ENCODE assay signal across 9 cellular contexts in the genomic region with DNA sequence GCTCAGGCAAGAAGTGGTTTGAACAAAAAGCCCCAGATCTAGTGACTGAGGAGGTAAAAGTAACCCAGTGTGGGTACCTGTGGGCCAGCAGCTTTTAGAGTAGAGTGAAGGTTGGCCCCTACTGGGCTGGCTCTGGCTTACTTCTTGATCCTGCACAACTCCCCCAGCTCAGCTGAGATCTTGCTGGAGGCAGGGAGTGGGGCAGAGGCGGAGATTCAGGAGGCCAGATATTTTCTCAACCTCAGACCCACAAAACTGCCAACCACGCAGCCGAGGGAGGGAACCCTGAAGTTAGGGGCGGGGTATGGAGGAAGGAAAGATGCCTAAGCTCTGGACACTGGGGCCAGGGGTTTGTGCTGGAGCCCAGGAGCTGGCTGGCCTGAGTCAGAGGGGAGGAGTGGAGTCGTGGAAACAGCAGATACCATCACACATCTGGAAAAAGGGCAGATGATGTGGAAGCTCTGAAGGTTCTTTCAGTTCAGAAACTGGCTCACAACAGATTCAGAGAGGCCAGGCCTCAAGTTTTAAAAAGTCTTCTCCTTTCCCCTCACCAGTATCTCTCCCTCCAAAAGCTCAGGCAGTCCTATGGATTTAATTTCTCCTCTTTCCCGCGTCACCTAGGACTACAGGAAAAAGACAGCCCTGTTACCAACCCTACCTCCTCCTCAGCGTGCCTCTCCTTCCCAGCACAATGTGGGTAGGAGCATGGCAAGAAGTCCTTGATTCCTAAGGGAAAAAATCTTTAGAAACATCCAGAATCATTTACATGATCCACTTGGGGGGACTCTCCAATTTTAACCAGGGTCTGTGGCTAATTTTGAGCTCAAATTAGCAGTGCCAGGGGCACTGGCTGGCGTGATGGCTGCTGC. TPM values are rescaled to one million over a fixed set of nuclear protein-coding genes. Genes with fewer than 3 reads are reported as not detected.
DNase-seq lines count a peak whose midpoint lies in the region; ATAC-seq and TF ChIP-seq lines count a peak whose summit lies in the region.
"Had no signal": no experiment of that assay in that cellular context is flagged by ENCODE, and none has a peak within 500 bp of the region (broad histone marks: within the 10 kb centered on the region; RNA-seq: fewer than 3 reads in every experiment).

No MANE protein-coding gene starts in this region.

- H4K8ac ChIP-seq in mesenchymal stem cell (ENCODE audit: low read length): peak overlapping the region; percentile 24

- H3K4me2 ChIP-seq in mesenchymal stem cell (ENCODE audit: low read length, poor library complexity, severe bottlenecking): no peak overlapping the region

- H3K4me3 ChIP-seq in heart right ventricle (no peak overlapping the region), adipocyte (ENCODE audit: low read length) (peak overlapping the region; percentile 64), mesenchymal stem cell (ENCODE audit: insufficient read depth in 1 of 2, low read depth in 1 of 2, low read length in 2 of 2) (peak overlapping the region in 1 of 2 experiments; percentile 45), prostate gland (no peak overlapping the region)

- H3K36me3 ChIP-seq in heart right ventricle (peaks cover 0 to 53% (median 21%) of the 10 kb centered on the region in 9 donors), adipocyte (ENCODE audit: control insufficient read depth, insufficient read depth, low read length, severe bottlenecking) (no peaks in the 10 kb centered on the region), mesenchymal stem cell (ENCODE audit: control insufficient read depth in 1 of 2, insufficient read depth in 2 of 2, low read depth in 1 of 2, low read length in 2 of 2) (peaks cover 20 to 21% of the 10 kb centered on the region in 2 experiments), prostate gland (no peaks in the 10 kb centered on the region)

- TF ChIP-seq CTCF in heart right ventricle (IDR thresholded peaks at IDR 0.05): no peak
- no peak for TF ChIP-seq CTCF in prostate gland (IDR thresholded peaks at IDR 0.05)

- 66 to 67% methylated on average over 9 of the region's 9 CpGs for WGBS in heart right ventricle, 2 donors
- WGBS in mesenchymal stem cell: 43% methylated on average over 6 of the region's 9 CpGs
- 66% methylated on average over 9 of the region's 9 CpGs for WGBS in prostate gland

- no peak for DNase-seq in heart right ventricle
- DNase-seq in Right ventricle myocardium superior: no peak
- DNase-seq in adipocyte (ENCODE audit: low read depth): peak; percentile 94
- DNase-seq in mesenchymal stem cell: peak; percentile 90
- DNase-seq in prostate gland (ENCODE audit: low spot score): no peak
- no peak for DNase-seq in epidermal melanocyte (ENCODE audit: insufficient read length, low spot score)
- no peak for DNase-seq in stimulated activated CD4-positive, alpha-beta T cell treated with anti-CD3 and anti-CD28 coated beads, Interleukin-4, amount 100 ng/mL, for 1 hour
- DNase-seq in NCI-H1105 (lab: John Stamatoyannopoulos, UW): no peak
- DNase-seq: NCI-H446 had no signal

- H3K79me1 ChIP-seq in mesenchymal stem cell (replicated peaks; ENCODE audit: low read length, poor library complexity, severe bottlenecking): peaks cover 32% of the 10 kb centered on the region

- H2AK5ac ChIP-seq in mesenchymal stem cell (ENCODE audit: low read length, severe bottlenecking): peak overlapping the region; percentile 46

- H3K23ac ChIP-seq in mesenchymal stem cell (ENCODE audit: low read length in 2 of 2): peak overlapping the region in 1 of 2 experiments; percentile 78

- peak overlapping the region; percentile 61 to 93 for H3K18ac ChIP-seq in mesenchymal stem cell (ENCODE audit: low read depth in 1 of 2, low read length in 2 of 2)

- no peak overlapping the region for H2AFZ ChIP-seq in mesenchymal stem cell (ENCODE audit: low read depth, low read length)

- TF ChIP-seq POLR2A in prostate gland (IDR thresholded peaks at IDR 0.05): no peak

- no peak overlapping the region for H2BK15ac ChIP-seq in mesenchymal stem cell (ENCODE audit: low read depth, poor library complexity, severe bottlenecking)

- H3K4me1 ChIP-seq in heart right ventricle: peaks cover 9 to 77% (median 47%) of the 10 kb centered on the region in 9 donors
- peaks cover 28% of the 10 kb centered on the region for H3K4me1 ChIP-seq in adipocyte (ENCODE audit: control insufficient read depth, insufficient read depth, low read length)
- H3K4me1 ChIP-seq in mesenchymal stem cell (ENCODE audit: control insufficient read depth, insufficient read depth, low read depth, low read length): peaks cover 32% of the 10 kb centered on the region
- no peaks in the 10 kb centered on the region for H3K4me1 ChIP-seq in prostate gland (replicated peaks)

- H3K27me3 ChIP-seq in heart right ventricle: no peaks in the 10 kb centered on the region
- H3K27me3 ChIP-seq in adipocyte (replicated peaks; ENCODE audit: control insufficient read depth, insufficient read depth, low read length): no peaks in the 10 kb centered on the region
- no peaks in the 10 kb centered on the region for H3K27me3 ChIP-seq in mesenchymal stem cell (ENCODE audit: control insufficient read depth in 1 of 2, insufficient read depth in 1 of 2, low read length in 2 of 2)
- no peaks in the 10 kb centered on the region for H3K27me3 ChIP-seq in prostate gland (replicated peaks; ENCODE audit: insufficient read depth)

- H2BK5ac ChIP-seq in mesenchymal stem cell (ENCODE audit: low read depth, low read length, poor library complexity, severe bottlenecking): no peak overlapping the region

- ATAC-seq in heart right ventricle (peak in 1 of 8 donors; percentile 27), Right ventricle myocardium superior (ENCODE audit: poor library complexity) (no peak)

- peak overlapping the region; percentile 38 to 84 for H3K4ac ChIP-seq in mesenchymal stem cell (ENCODE audit: low read depth in 1 of 2, low read length in 2 of 2)

- no peak overlapping the region for H3K14ac ChIP-seq in mesenchymal stem cell (ENCODE audit: low read length in 2 of 2)

- no peak overlapping the region for H2BK120ac ChIP-seq in mesenchymal stem cell (ENCODE audit: low read depth, low read length)

- H3K9me3 ChIP-seq in heart right ventricle: no peaks in the 10 kb centered on the region
- H3K9me3 ChIP-seq in adipocyte (ENCODE audit: control insufficient read depth, low read length): no peaks in the 10 kb centered on the region
- no peaks in the 10 kb centered on the region for H3K9me3 ChIP-seq in mesenchymal stem cell (ENCODE audit: control insufficient read depth, low read length)
- no peaks in the 10 kb centered on the region for H3K9me3 ChIP-seq in prostate gland

- H3K27ac ChIP-seq in heart right ventricle: peak overlapping the region; percentile 28 to 92 (median 84)
- peak overlapping the region; percentile 70 for H3K27ac ChIP-seq in mesenchymal stem cell (ENCODE audit: low read length, poor library complexity, severe bottlenecking)
- H3K27ac ChIP-seq in prostate gland: no peak overlapping the region

- peak overlapping the region; percentile 76 to 97 for H2BK12ac ChIP-seq in mesenchymal stem cell (ENCODE audit: low read length in 2 of 2)

- intact Hi-C loops in heart right ventricle (cut with DNase I): no loop called here
- intact Hi-C loops in Right ventricle myocardium superior (cut with DNase I): no loop called here
- intact Hi-C loops in prostate gland (cut with DNase I): no loop called here

- H3K9ac ChIP-seq in adipocyte (ENCODE audit: low read length): peak overlapping the region; percentile 80
- H3K9ac ChIP-seq in mesenchymal stem cell (ENCODE audit: low read length): peak overlapping the region; percentile 91

- no peak overlapping the region for H4K91ac ChIP-seq in mesenchymal stem cell (ENCODE audit: low read length)

RNA-seq across cellular contexts. Expression of a gene that starts 48.1 kb away (rescaled TPM):
- 100 to 1,000 TPM; 217 to 408 (median 327) TPM for total RNA-seq in heart right ventricle
- 100 to 1,000 TPM in 1 of 2 donors, 10 to 100 TPM in 1; 61.4 to 442 TPM for polyA plus RNA-seq in heart right ventricle
- 393 TPM for total RNA-seq in Right ventricle myocardium superior
- 16.2 TPM for polyA plus RNA-seq in mesenchymal stem cell (2013, experiment 1 of 2)
- 15.0 TPM for polyA plus RNA-seq in mesenchymal stem cell (2013, experiment 2 of 2)
- 10 to 100 TPM; 34.6 to 80.5 TPM for total RNA-seq in prostate gland

Comparison
In these comparisons a context has a peak if more than half of its experiments do, and no peak if none do; other contexts are left out.
1. DNase-seq: peak in adipocyte (single experiment) and mesenchymal stem cell (single experiment); none in heart right ventricle (0 of 2), Right ventricle myocardium superior (single experiment), prostate gland (single experiment), epidermal melanocyte (single experiment), stimulated activated CD4-positive, alpha-beta T cell treated with anti-CD3 and anti-CD28 coated beads, Interleukin-4, amount 100 ng/mL, for 1 hour (single experiment) and NCI-H1105 (single experiment).
2. H3K27ac ChIP-seq: peak in heart right ventricle (10 of 10) and mesenchymal stem cell (single experiment); none in prostate gland (0 of 2).